Comparison of ENCODE assay signal across 25 cellular contexts in genomic region chr4:97774347-97774989, GRCh38.
"Had no signal": no experiment of that assay in that cellular context is flagged by ENCODE, and none has a peak within 500 bp of the region (broad histone marks: within the 10 kb centered on the region; RNA-seq: fewer than 3 reads in every experiment).

No MANE protein-coding gene starts in this region.

- H2AFZ ChIP-seq: neural progenitor cell, parathyroid adenoma had no signal

- DNase-seq: natural killer cell; occipital lobe; ovary; posterior cingulate gyrus; psoas muscle; right cardiac atrium; right lobe of liver; sigmoid colon; small intestine; stimulated activated CD4-positive, alpha-beta T cell treated with anti-CD3 and anti-CD28 coated beads, Interleukin-15, amount 100 ng/mL, for 24 hours; stimulated activated CD4-positive, alpha-beta T cell treated with anti-CD3 and anti-CD28 coated beads, Interleukin-2, amount 100 ng/mL, for 24 hours; stimulated activated CD4-positive, alpha-beta T cell treated with anti-CD3 and anti-CD28 coated beads, Interleukin-2, amount 100 ng/mL, for 48 hours; stimulated activated CD4-positive, alpha-beta T cell treated with anti-CD3 and anti-CD28 coated beads, Interleukin-4, amount 100 ng/mL, for 24 hours; stimulated activated naive B cell treated with anti-CD40 and anti-IgM and Interleukin-4, amounts not matched to agents 10 μg/mL and 1 μg/mL and 100 μg/mL, for 72 hours; stimulated activated naive CD4-positive, alpha-beta T cell treated with Interleukin-2 at 50 U/mL for 16 hours; stomach; thyroid gland; trophoblast cell; upper lobe of left lung had no signal

- ATAC-seq: natural killer cell; psoas muscle; right cardiac atrium; right lobe of liver; stimulated activated effector memory CD8-positive, alpha-beta T cell treated with anti-CD3 and anti-CD28 coated beads, Interleukin-12 subunit alpha, Interleukin-12 subunit beta, amount 100 ng/mL, for 72 hours; stimulated activated naive B cell treated with anti-CD40 and anti-IgM and Interleukin-4, amounts not matched to agents 10 μg/mL and 1 μg/mL and 100 μg/mL, for 72 hours had no signal

- H3K79me2 ChIP-seq: parathyroid adenoma had no signal

- H3K4me1 ChIP-seq: neural progenitor cell, parathyroid adenoma, psoas muscle, right lobe of liver, sigmoid colon, stomach, thyroid gland, tibial nerve, upper lobe of left lung, vagina had no signal

- H3K27me3 ChIP-seq: neural progenitor cell, ovary, right lobe of liver, sigmoid colon, stomach, thyroid gland, tibial nerve, upper lobe of left lung, vagina had no signal

- H3K4me3 ChIP-seq: neural progenitor cell, ovary, psoas muscle, right lobe of liver, sigmoid colon, stomach, thoracic aorta, thyroid gland, tibial nerve, upper lobe of left lung, vagina had no signal

- H3K9me3 ChIP-seq: ovary, psoas muscle, right lobe of liver, sigmoid colon, thoracic aorta, thyroid gland, tibial nerve, upper lobe of left lung, vagina had no signal

- H3K27ac ChIP-seq: neural progenitor cell, ovary, parathyroid adenoma, psoas muscle, right lobe of liver, sigmoid colon, stomach, thoracic aorta, thyroid gland, tibial nerve, upper lobe of left lung, vagina had no signal

- H3K36me3 ChIP-seq: neural progenitor cell, ovary, right lobe of liver, sigmoid colon, stomach, thoracic aorta, thyroid gland, tibial nerve, upper lobe of left lung, vagina had no signal

- H3K9ac ChIP-seq: neural progenitor cell, parathyroid adenoma had no signal

- H3K4me2 ChIP-seq: neural progenitor cell had no signal
